8 cellular contexts compared by ENCODE assay signal in genomic region chr12:75389061-75389460, GRCh38. TPM values are rescaled to one million over a fixed set of nuclear protein-coding genes. Genes with fewer than 3 reads are reported as not detected.
DNase-seq lines count a peak whose midpoint lies in the region; ATAC-seq lines count a peak whose summit lies in the region.

No MANE protein-coding gene starts in this region.

- DNase-seq in Daoy (ENCODE audit: low read depth) (peak; percentile 56), NCI-H2081 (lab: John Stamatoyannopoulos, UW) (peak; percentile 23 to 68), dermis blood vessel endothelial cell (peak; percentile 35), pons (ENCODE audit: low spot score) (peak; percentile 30), amygdala (lab: John Stamatoyannopoulos, UW) (no peak)
- DNase-seq in stimulated activated naive CD8-positive, alpha-beta T cell treated with anti-CD3 and anti-CD28 coated beads, Interleukin-15, Interleukin-2, amounts not matched to agents 100 U/mL and 50 U/mL, for 24 hours, result no peak

- no peak for ATAC-seq in stimulated activated naive CD8-positive, alpha-beta T cell treated with anti-CD3 and anti-CD28 coated beads, Interleukin-15, Interleukin-2, amounts not matched to agents 100 U/mL and 50 U/mL, for 24 hours
- ATAC-seq in HG03520 (IDR thresholded peaks at IDR 0.05; ENCODE audit: unreplicated experiment) (no peak), GM19023 (IDR thresholded peaks at IDR 0.05; ENCODE audit: unreplicated experiment) (no peak)

RNA-seq across cellular contexts. Expression of gene GLIPR1L2, which starts 1.8 kb away (rescaled TPM):
- 1.8 TPM in 1 of 2 replicates, not detected in the other for total RNA-seq in Daoy (2014; rRNA removed; shearing (Covaris generic))
- 0.05 and 1.2 TPM in 2 replicates for total RNA-seq in dermis blood vessel endothelial cell

RNA-seq across cellular contexts. Expression of gene GLIPR1L1, which starts 54.6 kb away (rescaled TPM):
- total RNA-seq in Daoy (2014; rRNA removed; shearing (Covaris generic)), result not detected in 2 replicates
- not detected in 2 replicates for total RNA-seq in dermis blood vessel endothelial cell

RNA-seq across cellular contexts. Expression of gene CAPS2, which starts 58.9 kb away (rescaled TPM):
- total RNA-seq in Daoy (2014; rRNA removed; shearing (Covaris generic)), result 1.3 and 3.5 TPM in 2 replicates
- under 0.01 and 0.42 TPM in 2 replicates for total RNA-seq in dermis blood vessel endothelial cell

Comparison
In these comparisons a context has a peak if more than half of its experiments do, and no peak if none do; other contexts are left out.
1. DNase-seq: peak in Daoy (single experiment), NCI-H2081 (2 of 2), dermis blood vessel endothelial cell (single experiment) and pons (single experiment); none in stimulated activated naive CD8-positive, alpha-beta T cell treated with anti-CD3 and anti-CD28 coated beads, Interleukin-15, Interleukin-2, amounts not matched to agents 100 U/mL and 50 U/mL, for 24 hours (single experiment) and amygdala (0 of 56).